ENCODE assay signal across 31 cellular contexts in the genomic region with DNA sequence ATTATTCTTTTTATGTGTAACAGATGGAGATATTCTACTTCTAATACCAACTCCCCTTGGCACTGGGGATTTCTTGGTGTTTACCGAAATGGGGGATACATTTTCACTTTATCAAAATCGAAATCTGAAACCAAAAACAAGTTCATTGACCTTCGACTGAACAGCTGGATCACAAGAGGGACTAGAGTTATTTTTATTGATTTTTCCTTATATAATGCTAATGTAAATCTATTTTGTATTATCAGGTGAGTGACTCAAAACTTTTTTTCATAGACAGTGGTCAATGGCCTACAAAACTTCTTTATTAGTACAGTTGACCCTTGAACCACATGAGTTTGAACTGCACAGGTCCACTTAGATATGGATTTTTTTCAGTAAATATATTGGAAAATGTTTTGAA. TPM values are rescaled to one million over a fixed set of nuclear protein-coding genes. Genes with fewer than 3 reads are reported as not detected.
"Had no signal": no experiment of that assay in that cellular context is flagged by ENCODE, and none has a peak within 500 bp of the region (broad histone marks: within the 10 kb centered on the region; RNA-seq: fewer than 3 reads in every experiment).

No MANE protein-coding gene starts in this region.

- H3K9ac ChIP-seq: neural progenitor cell had no signal

- H3K27ac ChIP-seq: left ventricle myocardium inferior, neural progenitor cell, neutrophil, ovary, prostate gland, sigmoid colon, spleen, tibial nerve, uterus had no signal

- H3K4me3 ChIP-seq: left ventricle myocardium inferior, lung, neural progenitor cell, ovary, prostate gland, sigmoid colon, spleen, tibial nerve, uterus had no signal

- H3K27me3 Mint-ChIP-seq: naive B cell, type B pancreatic cell had no signal

- H3K36me3 ChIP-seq: left ventricle myocardium inferior, neural progenitor cell, neutrophil, ovary, prostate gland, sigmoid colon, spleen, tibial nerve, uterus had no signal

- H3K36me3 Mint-ChIP-seq: mesothelial cell of epicardium; natural killer cell; neural progenitor cell; stimulated activated effector memory CD8-positive, alpha-beta T cell treated with anti-CD3 and anti-CD28 coated beads, Interleukin-12 subunit alpha, Interleukin-12 subunit beta, amount 100 ng/mL, for 72 hours; type B pancreatic cell had no signal

- H3K27ac Mint-ChIP-seq: mesothelial cell of epicardium; natural killer cell; nephron progenitor cell; neural progenitor cell; stimulated activated effector memory CD8-positive, alpha-beta T cell treated with anti-CD3 and anti-CD28 coated beads, Interleukin-12 subunit alpha, Interleukin-12 subunit beta, amount 100 ng/mL, for 72 hours; stimulated activated naive CD8-positive, alpha-beta T cell treated with anti-CD3 and anti-CD28 coated beads, Interleukin-15, amount 100 ng/mL, for 72 hours; type B pancreatic cell had no signal

- H3K4me2 ChIP-seq: neural progenitor cell had no signal

- ATAC-seq: natural killer cell; right cardiac atrium; stimulated activated effector memory CD8-positive, alpha-beta T cell treated with anti-CD3 and anti-CD28 coated beads, Interleukin-12 subunit alpha, Interleukin-12 subunit beta, amount 100 ng/mL, for 72 hours; stimulated activated naive CD8-positive, alpha-beta T cell treated with anti-CD3 and anti-CD28 coated beads, Interleukin-15, amount 100 ng/mL, for 72 hours had no signal

- H2AFZ ChIP-seq: neural progenitor cell had no signal

- DNase-seq: islet precursor cell; left ventricle myocardium inferior; mesendoderm; naive B cell; natural killer cell; nephron progenitor cell; ovary; retina; right cardiac atrium; sigmoid colon; small intestine; spleen; stimulated activated CD4-positive, alpha-beta T cell treated with anti-CD3 and anti-CD28 coated beads, Interleukin-4, amount 100 ng/mL, for 24 hours; stimulated activated naive CD4-positive, alpha-beta T cell treated with Interleukin-2 at 50 U/mL for 16 hours; stimulated activated naive CD8-positive, alpha-beta T cell treated with anti-CD3 and anti-CD28 coated beads, Interleukin-15, amount 100 ng/mL, for 72 hours; substantia nigra; uterus had no signal

- H3K4me3 Mint-ChIP-seq: mesothelial cell of epicardium; natural killer cell; nephron progenitor cell; neural progenitor cell; stimulated activated effector memory CD8-positive, alpha-beta T cell treated with anti-CD3 and anti-CD28 coated beads, Interleukin-12 subunit alpha, Interleukin-12 subunit beta, amount 100 ng/mL, for 72 hours; stimulated activated naive CD8-positive, alpha-beta T cell treated with anti-CD3 and anti-CD28 coated beads, Interleukin-15, amount 100 ng/mL, for 72 hours; type B pancreatic cell had no signal

- H3K9me3 ChIP-seq: left ventricle myocardium inferior, neutrophil, ovary, prostate gland, sigmoid colon, spleen, tibial nerve, uterus had no signal

- H3K4me1 Mint-ChIP-seq: mesothelial cell of epicardium; stimulated activated effector memory CD8-positive, alpha-beta T cell treated with anti-CD3 and anti-CD28 coated beads, Interleukin-12 subunit alpha, Interleukin-12 subunit beta, amount 100 ng/mL, for 72 hours had no signal

- H3K4me1 ChIP-seq: neural progenitor cell, prostate gland, sigmoid colon, uterus had no signal

- H3K27me3 ChIP-seq: neural progenitor cell, neutrophil, ovary, sigmoid colon, spleen, tibial nerve, uterus had no signal

- H3K9me3 Mint-ChIP-seq: mesothelial cell of epicardium; natural killer cell; nephron progenitor cell; neural progenitor cell; stimulated activated effector memory CD8-positive, alpha-beta T cell treated with anti-CD3 and anti-CD28 coated beads, Interleukin-12 subunit alpha, Interleukin-12 subunit beta, amount 100 ng/mL, for 72 hours; stimulated activated naive CD8-positive, alpha-beta T cell treated with anti-CD3 and anti-CD28 coated beads, Interleukin-15, amount 100 ng/mL, for 72 hours; type B pancreatic cell had no signal

- FAIRE-seq: small intestine had no signal

RNA-seq across cellular contexts. Expression of gene PKD2L2, which starts 10.2 kb away (rescaled TPM):
- total RNA-seq: kidney epithelial cell, lower leg skin, lung, mesothelial cell of epicardium, mononuclear cell, omental fat pad, tibial nerve, ureter, uterus had no signal
- polyA plus RNA-seq: small intestine had no signal

RNA-seq across cellular contexts. Expression of gene MYOT, which starts 31.8 kb away (rescaled TPM):
- total RNA-seq: kidney epithelial cell, mesothelial cell of epicardium, mononuclear cell, natural killer cell, temporal lobe had no signal
